In the genomic region with DNA sequence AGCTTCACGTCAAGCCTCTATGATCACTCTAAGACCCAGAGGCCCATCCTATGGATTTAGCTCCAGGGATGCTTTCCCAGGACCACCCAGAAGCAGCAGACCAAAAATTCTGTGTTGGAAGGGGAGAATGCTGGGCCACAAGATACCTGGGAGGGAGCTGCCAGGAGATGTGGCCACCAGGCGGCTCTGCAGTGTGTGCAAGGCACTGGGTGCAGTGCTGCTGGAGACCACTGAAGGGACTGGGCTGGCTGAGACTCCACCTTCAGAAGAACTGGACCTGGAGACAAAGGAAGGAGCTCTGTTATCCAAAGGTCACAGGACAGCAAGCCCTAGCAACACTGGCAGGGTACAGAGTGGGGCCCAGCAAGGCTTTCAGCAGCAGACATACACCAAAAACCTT, we compare ENCODE assay signal across 16 cellular contexts. TPM values are rescaled to one million over a fixed set of nuclear protein-coding genes. Genes with fewer than 3 reads are reported as not detected.
DNase-seq lines count a peak whose midpoint lies in the region; ATAC-seq and TF ChIP-seq lines count a peak whose summit lies in the region.
"Had no signal": no experiment of that assay in that cellular context is flagged by ENCODE, and none has a peak within 500 bp of the region (broad histone marks: within the 10 kb centered on the region; RNA-seq: fewer than 3 reads in every experiment).

No MANE protein-coding gene starts in this region.

- no peak overlapping the region for H3K27ac Mint-ChIP-seq in neural crest cell (ENCODE audit: unreplicated experiment)
- H3K27ac Mint-ChIP-seq: mesothelial cell of epicardium had no signal

- H3K79me2 ChIP-seq in DND-41 (ENCODE audit: insufficient read depth, low read length) (0 out of 2 replicates have a peak, but pooled peaks cover 2% of the 10 kb centered on the region), Loucy (ENCODE audit: insufficient read depth, low read length) (no peaks in the 10 kb centered on the region)

- H3K9me2 ChIP-seq in Loucy (replicated peaks; ENCODE audit: low read depth, low read length), result no peaks in the 10 kb centered on the region

- H3K27me3 Mint-ChIP-seq in neural crest cell (ENCODE audit: low read depth), result no peaks in the 10 kb centered on the region
- H3K27me3 Mint-ChIP-seq: CD4-positive, alpha-beta memory T cell had no signal

- peaks cover 34% of the 10 kb centered on the region for H3K36me3 Mint-ChIP-seq in neural crest cell (ENCODE audit: low read depth)

- H3F3A ChIP-seq in Loucy (ENCODE audit: low read depth), result no peaks in the 10 kb centered on the region

- ATAC-seq in DND-41 (ENCODE audit: insufficient read depth, low read depth) (0 out of 3 replicates have a peak, but pooled peaks have one; percentile 42), HG02981 (IDR thresholded peaks at IDR 0.05; ENCODE audit: unreplicated experiment) (no peak), HG03442 (IDR thresholded peaks at IDR 0.05; ENCODE audit: unreplicated experiment) (no peak)

- H3K36me3 ChIP-seq in DND-41 (ENCODE audit: insufficient read depth, low read length) (peaks cover 97% of the 10 kb centered on the region), Loucy (ENCODE audit: insufficient read depth, low read length) (peaks cover 97% of the 10 kb centered on the region)

- H3K27ac ChIP-seq in DND-41 (ENCODE audit: low read length), result no peak overlapping the region
- H3K27ac ChIP-seq: SJSA1 had no signal

- H3K4me2 ChIP-seq in DND-41 (ENCODE audit: insufficient read depth, low read length) (no peak overlapping the region), Loucy (ENCODE audit: low read depth, low read length, poor library complexity, severe bottlenecking) (no peak overlapping the region)

- H3K27me3 ChIP-seq in DND-41 (ENCODE audit: insufficient read depth, low read length, poor library complexity), result no peaks in the 10 kb centered on the region
- no peaks in the 10 kb centered on the region for H3K27me3 ChIP-seq in Loucy (ENCODE audit: insufficient read depth, low read length, poor library complexity, severe bottlenecking)
- H3K27me3 ChIP-seq: SJSA1 had no signal

- H4K20me1 ChIP-seq in DND-41 (ENCODE audit: insufficient read depth, low read length), result 0 out of 2 replicates have a peak, but pooled peaks cover 3% of the 10 kb centered on the region
- H4K20me1 ChIP-seq in Loucy (ENCODE audit: insufficient read depth, low read length, poor library complexity, severe bottlenecking), result no peaks in the 10 kb centered on the region

- no peaks in the 10 kb centered on the region for H3K9me3 Mint-ChIP-seq in neural crest cell
- H3K9me3 Mint-ChIP-seq: CD4-positive, alpha-beta memory T cell; mesothelial cell of epicardium had no signal

- no peak overlapping the region for H3K4me3 ChIP-seq in DND-41 (ENCODE audit: low read depth in 1 of 2, low read length in 2 of 2)
- H3K4me3 ChIP-seq in Loucy (ENCODE audit: low read length, poor library complexity, severe bottlenecking), result no peak overlapping the region
- H3K4me3 ChIP-seq in choroid plexus epithelial cell (ENCODE audit: low read depth, low read length), result no peak overlapping the region
- H3K4me3 ChIP-seq: SJSA1 had no signal

- H3K9me3 ChIP-seq in DND-41 (ENCODE audit: insufficient read depth, low read length, severe bottlenecking), result no peaks in the 10 kb centered on the region
- no peaks in the 10 kb centered on the region for H3K9me3 ChIP-seq in Loucy (ENCODE audit: insufficient read depth, low read depth, low read length)
- H3K9me3 ChIP-seq: SJSA1 had no signal

- DNase-seq in DND-41 (no peak), choroid plexus epithelial cell (ENCODE audit: low read depth) (peak; percentile 28), neural crest cell (ENCODE audit: low read depth, low spot score) (no peak), NCI-H748 (lab: John Stamatoyannopoulos, UW; ENCODE audit: unreplicated experiment) (no peak), amniotic stem cell (lab: John Stamatoyannopoulos, UW) (no peak)
- DNase-seq: activated CD4-positive, CD25-positive, alpha-beta regulatory T cell; amygdala; CD4-positive, alpha-beta memory T cell; NCI-H1105; NCI-H524 treated with DMSO at 0.1 percent for 48 hours had no signal

- TF ChIP-seq CTCF in DND-41 (IDR thresholded peaks at IDR 0.05; ENCODE audit: borderline replicate concordance, extremely low read depth, low read length, poor library complexity, severe bottlenecking) (peak; percentile 21), Loucy (conservative IDR thresholded peaks at IDR 0.05; ENCODE audit: low read length) (peak; percentile 28; the same call in 1 of the 2 replicates), choroid plexus epithelial cell (conservative IDR thresholded peaks at IDR 0.05; ENCODE audit: low read depth, low read length) (peak; percentile 52), neural crest cell (conservative IDR thresholded peaks at IDR 0.05) (peak; percentile 37)

- peaks cover 17% of the 10 kb centered on the region for H3K4me1 Mint-ChIP-seq in neural crest cell
- H3K4me1 Mint-ChIP-seq: mesothelial cell of epicardium had no signal

- H3K4me1 ChIP-seq in DND-41 (ENCODE audit: insufficient read depth, low read length), result no peaks in the 10 kb centered on the region
- H3K4me1 ChIP-seq in Loucy (ENCODE audit: insufficient read depth, low read length, poor library complexity, severe bottlenecking), result no peaks in the 10 kb centered on the region

- H3K9ac ChIP-seq in DND-41 (ENCODE audit: low read depth, low read length) (no peak overlapping the region), Loucy (ENCODE audit: low read depth, low read length, poor library complexity, severe bottlenecking) (no peak overlapping the region)

- H3K4me3 Mint-ChIP-seq in neural crest cell, result no peak overlapping the region
- H3K4me3 Mint-ChIP-seq: CD4-positive, alpha-beta memory T cell; mesothelial cell of epicardium had no signal

- H2AFZ ChIP-seq in DND-41 (ENCODE audit: low read depth, low read length) (no peak overlapping the region), Loucy (ENCODE audit: low read length) (no peak overlapping the region)

RNA-seq across cellular contexts. Expression of a gene that starts 34.0 kb away (rescaled TPM):
- total RNA-seq in neural crest cell, result 57.7 and 58.8 TPM in 2 replicates

RNA-seq across cellular contexts. Expression of a gene that starts 38.5 kb away (rescaled TPM):
- total RNA-seq in neural crest cell, result 0.57 and 0.89 TPM in 2 replicates
- total RNA-seq: CD4-positive, alpha-beta memory T cell; pulmonary artery endothelial cell; SJSA1 had no signal
